In genomic region chr1:174447866-174448530, GRCh38 we compare ENCODE assay signal across 14 cellular contexts. TPM values are rescaled to one million over a fixed set of nuclear protein-coding genes. Genes with fewer than 3 reads are reported as not detected.
DNase-seq lines count a peak whose midpoint lies in the region; ATAC-seq and TF ChIP-seq lines count a peak whose summit lies in the region.
"Had no signal": no experiment of that assay in that cellular context is flagged by ENCODE, and none has a peak within 500 bp of the region (broad histone marks: within the 10 kb centered on the region; RNA-seq: fewer than 3 reads in every experiment).

Gene GPR52, plus strand, starts transcription at chr1:174447964. Its CDS starts 148 bp downstream, at chr1:174448112.

- H3K4me2 ChIP-seq in osteoblast (ENCODE audit: insufficient read depth, low read length), result no peak within 1 kb of the TSS
- H3K4me2 ChIP-seq: BLaER1 treated with 17β-estradiol and CSF1 and Interleukin-3, amounts not matched to agents 10 nM and 100 nM had no signal

- intact Hi-C loops in activated B cell treated with CpG ODN at 0.5 μM for 24 hours (cut with micrococcal nuclease), result no loop called here

- no peaks in the 10 kb centered on the region for H3K27me3 Mint-ChIP-seq in activated B cell treated with CpG ODN at 0.5 μM for 24 hours
- H3K27me3 Mint-ChIP-seq in T-helper 17 cell, result no peaks in the 10 kb centered on the region

- no peak within 1 kb of the TSS for H3K27ac Mint-ChIP-seq in activated B cell treated with CpG ODN at 0.5 μM for 24 hours
- H3K27ac Mint-ChIP-seq in T-helper 17 cell, result no peak within 1 kb of the TSS
- H3K27ac Mint-ChIP-seq: HFFc6 had no signal

- POLR2A ChIA-PET in activated B cell treated with CpG ODN at 0.5 μM for 24 hours (lab: Charles Lee), result no interaction called here

- H3K27ac ChIP-seq in osteoblast (ENCODE audit: low read depth, low read length), result no peak within 1 kb of the TSS
- H3K27ac ChIP-seq: 22Rv1; BLaER1 treated with 17β-estradiol and CSF1 and Interleukin-3, amounts not matched to agents 10 nM and 100 nM had no signal

- DNase-seq in DMS79 treated with DMSO at 0.1 percent for 48 hours (lab: John Stamatoyannopoulos, UW) (peak; percentile 31), DMS79 (lab: John Stamatoyannopoulos, UW) (no peak), activated B cell treated with CpG ODN at 0.5 μM for 24 hours (no peak), inferior parietal cortex (ENCODE audit: extremely low spot score) (peak; percentile 39), putamen (ENCODE audit: low spot score) (peak; percentile 41), NCI-H1092 treated with DMSO at 0.1 percent for 48 hours (lab: John Stamatoyannopoulos, UW) (no peak), T-helper 17 cell (no peak), osteoblast (ENCODE audit: insufficient read length, low spot score, missing footprints) (no peak)
- DNase-seq: DMS 273 treated with DMSO at 0.1 percent for 48 hours, EL, HFFc6, NCI-H510A had no signal

- H4K20me1 ChIP-seq in osteoblast (ENCODE audit: insufficient read depth, low read length), result no peaks in the 10 kb centered on the region

- H3K4me3 ChIP-seq in osteoblast (ENCODE audit: insufficient read depth, low read length), result no peak within 1 kb of the TSS
- H3K4me3 ChIP-seq: BLaER1 treated with 17β-estradiol and CSF1 and Interleukin-3, amounts not matched to agents 10 nM and 100 nM had no signal

- no peaks in the 10 kb centered on the region for H3K9me3 ChIP-seq in T-helper 17 cell (ENCODE audit: control insufficient read depth, low read length, poor library complexity, severe bottlenecking)
- H3K9me3 ChIP-seq in osteoblast (ENCODE audit: low read depth, low read length), result no peaks in the 10 kb centered on the region
- H3K9me3 ChIP-seq: BLaER1 treated with 17β-estradiol and CSF1 and Interleukin-3, amounts not matched to agents 10 nM and 100 nM had no signal

- H3K4me1 Mint-ChIP-seq in activated B cell treated with CpG ODN at 0.5 μM for 24 hours, result peaks cover 5% of the 10 kb centered on the region
- peaks cover 12% of the 10 kb centered on the region for H3K4me1 Mint-ChIP-seq in T-helper 17 cell

- H3K36me3 ChIP-seq in osteoblast (ENCODE audit: insufficient read depth, low read length), result no peaks in the 10 kb centered on the region
- H3K36me3 ChIP-seq: BLaER1 treated with 17β-estradiol and CSF1 and Interleukin-3, amounts not matched to agents 10 nM and 100 nM had no signal

- no peaks in the 10 kb centered on the region for H3K4me1 ChIP-seq in osteoblast (ENCODE audit: insufficient read depth, low read length)
- H3K4me1 ChIP-seq: BLaER1 treated with 17β-estradiol and CSF1 and Interleukin-3, amounts not matched to agents 10 nM and 100 nM had no signal

- H3K27me3 ChIP-seq in osteoblast (ENCODE audit: insufficient read depth, low read length), result no peaks in the 10 kb centered on the region
- H3K27me3 ChIP-seq: BLaER1 treated with 17β-estradiol and CSF1 and Interleukin-3, amounts not matched to agents 10 nM and 100 nM had no signal

- H3K4me3 Mint-ChIP-seq in activated B cell treated with CpG ODN at 0.5 μM for 24 hours (no peak within 1 kb of the TSS), T-helper 17 cell (no peak within 1 kb of the TSS)
- H3K4me3 Mint-ChIP-seq: HFFc6 had no signal

- no peak for TF ChIP-seq CTCF in activated B cell treated with CpG ODN at 0.5 μM for 24 hours (IDR thresholded peaks at IDR 0.05)
- no peak for TF ChIP-seq CTCF in osteoblast (IDR thresholded peaks at IDR 0.05; ENCODE audit: extremely low read depth, low read depth, low read length)

- CTCF ChIA-PET in activated B cell treated with CpG ODN at 0.5 μM for 24 hours (lab: Charles Lee), result no interaction called here

- ATAC-seq in activated B cell treated with CpG ODN at 0.5 μM for 24 hours (ENCODE audit: low read depth) (no peak), T-helper 17 cell (no peak)

- H3K36me3 Mint-ChIP-seq in activated B cell treated with CpG ODN at 0.5 μM for 24 hours (ENCODE audit: low read depth), result peaks cover 16% of the 10 kb centered on the region
- no peaks in the 10 kb centered on the region for H3K36me3 Mint-ChIP-seq in T-helper 17 cell (ENCODE audit: low read depth)

- no peak within 1 kb of the TSS for H2AFZ ChIP-seq in osteoblast (ENCODE audit: low read length)

- no peaks in the 10 kb centered on the region for H3K79me2 ChIP-seq in osteoblast (ENCODE audit: insufficient read depth, low read length)

- no peaks in the 10 kb centered on the region for H3K9me3 Mint-ChIP-seq in activated B cell treated with CpG ODN at 0.5 μM for 24 hours
- H3K9me3 Mint-ChIP-seq: HFFc6 had no signal

RNA-seq across cellular contexts. Expression of gene GPR52, which starts in this region (rescaled TPM):
- total RNA-seq in activated B cell treated with CpG ODN at 0.5 μM for 24 hours (7.7 and 12.4 TPM in 2 replicates), T-helper 17 cell (1 to 10 TPM; 7.8 to 9.6 TPM), osteoblast (1.4 and 2.4 TPM in 2 replicates)
- total RNA-seq: HFFc6 had no signal

Comparison
In these comparisons a context has a peak if more than half of its experiments do, and no peak if none do; other contexts are left out.
1. DNase-seq: peak in DMS79 treated with DMSO at 0.1 percent for 48 hours (single experiment), inferior parietal cortex (single experiment) and putamen (single experiment); none in DMS79 (single experiment), activated B cell treated with CpG ODN at 0.5 μM for 24 hours (single experiment), NCI-H1092 treated with DMSO at 0.1 percent for 48 hours (single experiment), T-helper 17 cell (0 of 3) and osteoblast (single experiment).